ENCODE assay signal across 8 cellular contexts in genomic region chr1:89483010-89483756, GRCh38. TPM values are rescaled to one million over a fixed set of nuclear protein-coding genes. Genes with fewer than 3 reads are reported as not detected.
DNase-seq lines count a peak whose midpoint lies in the region; ATAC-seq and TF ChIP-seq lines count a peak whose summit lies in the region.

No MANE protein-coding gene starts in this region.

- 22 to 28% methylated on average over 3 of the region's 3 CpGs for WGBS in lung, 2 donors

- ATAC-seq in lung (ENCODE audit: insufficient read depth, low FRiP score) = peak; percentile 75
- no peak for ATAC-seq in GM19395 (IDR thresholded peaks at IDR 0.05; ENCODE audit: unreplicated experiment)

- H3K27me3 ChIP-seq in lung (ENCODE audit: control insufficient read depth, insufficient read depth) = no peaks in the 10 kb centered on the region

- no peak overlapping the region for H3K4me3 ChIP-seq in lung

- no peak overlapping the region for H3K27ac ChIP-seq in lung (ENCODE audit: low read depth in 1 of 2, low read length in 1 of 2)

- H3K4me1 ChIP-seq in lung (ENCODE audit: control insufficient read depth in 2 of 2, insufficient read depth in 2 of 2, low read length in 2 of 2) = no peaks in the 10 kb centered on the region

- peak; percentile 46 for DNase-seq in GM04504 (ENCODE audit: low read depth)
- DNase-seq in HK-2 (ENCODE audit: unreplicated experiment) = peak; percentile 39
- DNase-seq in NCI-H748 treated with DMSO at 0.1 percent for 48 hours (lab: John Stamatoyannopoulos, UW) = peak; percentile 60
- peak; percentile 78 to 81 for DNase-seq in activated CD4-positive, alpha-beta T cell treated with anti-CD3 and anti-CD28 coated beads, Interleukin-2, amount 50 U/mL, for 4 hours
- peak; percentile 55 for DNase-seq in ecto neural progenitor cell (ENCODE audit: low spot score)
- peak; percentile 69 for DNase-seq in lung (ENCODE audit: low spot score)
- peak; percentile 24 for DNase-seq in stimulated activated CD8-positive, alpha-beta memory T cell treated with anti-CD3 and anti-CD28 coated beads, Interleukin-12 subunit alpha, Interleukin-12 subunit beta, amount 100 ng/mL, for 4 hours (ENCODE audit: low read depth)

- TF ChIP-seq CTCF in lung (IDR thresholded peaks at IDR 0.05; ENCODE audit: control extremely low read depth, extremely low read depth) = peak; percentile 64

- no peaks in the 10 kb centered on the region for H3K36me3 ChIP-seq in lung (ENCODE audit: control insufficient read depth in 2 of 2, insufficient read depth in 2 of 2, low read length in 2 of 2)

- H3K9me3 ChIP-seq in lung (ENCODE audit: control insufficient read depth in 2 of 2, insufficient read depth in 1 of 2, low read length in 1 of 2) = peaks cover 0 to 3% of the 10 kb centered on the region in 2 donors

RNA-seq across cellular contexts. Expression of gene LRRC8B, which starts 41.4 kb away (rescaled TPM):
- 10 to 100 TPM; 16.0 to 22.8 TPM for total RNA-seq in lung
- 1 to 10 TPM; 4.3 to 6.0 TPM for polyA plus RNA-seq in lung

Comparison
In these comparisons a context has a peak if more than half of its experiments do, and no peak if none do; other contexts are left out.
1. DNase-seq: peak in every context shown above with its lines; median percentile 80 in activated CD4-positive, alpha-beta T cell treated with anti-CD3 and anti-CD28 coated beads, Interleukin-2, amount 50 U/mL, for 4 hours; 69 in lung; 60 in NCI-H748 treated with DMSO at 0.1 percent for 48 hours; 55 in ecto neural progenitor cell; 46 in GM04504; 39 in HK-2; 24 in stimulated activated CD8-positive, alpha-beta memory T cell treated with anti-CD3 and anti-CD28 coated beads, Interleukin-12 subunit alpha, Interleukin-12 subunit beta, amount 100 ng/mL, for 4 hours.